9 cellular contexts compared by ENCODE assay signal in genomic region chr5:9851458-9851857, GRCh38.
DNase-seq lines count a peak whose midpoint lies in the region; ATAC-seq and TF ChIP-seq lines count a peak whose summit lies in the region.
"Had no signal": no experiment of that assay in that cellular context is flagged by ENCODE, and none has a peak within 500 bp of the region (broad histone marks: within the 10 kb centered on the region; RNA-seq: fewer than 3 reads in every experiment).

No MANE protein-coding gene starts in this region.

- no peaks in the 10 kb centered on the region for H3K36me3 ChIP-seq in esophagus muscularis mucosa
- no peaks in the 10 kb centered on the region for H3K36me3 ChIP-seq in naive thymus-derived CD4-positive, alpha-beta T cell (ENCODE audit: control insufficient read depth in 2 of 3, insufficient read depth in 3 of 3, low read length in 3 of 3)

- no peak for TF ChIP-seq EP300 in esophagus muscularis mucosa (IDR thresholded peaks at IDR 0.05)

- peaks cover 0 to 5% (median 0%) of the 10 kb centered on the region in 5 donors for H3K36me3 Mint-ChIP-seq in naive thymus-derived CD4-positive, alpha-beta T cell
- H3K36me3 Mint-ChIP-seq in activated CD8-positive, alpha-beta T cell treated with anti-CD3 and anti-CD28 coated beads, Interleukin-2, amount 10 ng/mL, durations not matched to agents 7 days and 5 days (ENCODE audit: low read depth) = no peaks in the 10 kb centered on the region

- CTCF ChIA-PET in naive thymus-derived CD4-positive, alpha-beta T cell (lab: Charles Lee) = no interaction called here
- CTCF ChIA-PET in activated CD8-positive, alpha-beta T cell treated with anti-CD3 and anti-CD28 coated beads, Interleukin-2, amount 10 ng/mL, durations not matched to agents 7 days and 5 days (lab: Charles Lee) = no interaction called here

- H3K4me1 ChIP-seq in esophagus muscularis mucosa = no peaks in the 10 kb centered on the region
- H3K4me1 ChIP-seq in naive thymus-derived CD4-positive, alpha-beta T cell (ENCODE audit: control insufficient read depth in 2 of 2, insufficient read depth in 2 of 2, low read length in 2 of 2) = no peaks in the 10 kb centered on the region

- peaks cover 0 to 18% (median 5%) of the 10 kb centered on the region in 11 donors for H3K9me3 Mint-ChIP-seq in naive thymus-derived CD4-positive, alpha-beta T cell
- no peaks in the 10 kb centered on the region for H3K9me3 Mint-ChIP-seq in activated CD8-positive, alpha-beta T cell treated with anti-CD3 and anti-CD28 coated beads, Interleukin-2, amount 10 ng/mL, durations not matched to agents 7 days and 5 days (ENCODE audit: insufficient read depth)

- no peak overlapping the region for H3K27ac Mint-ChIP-seq in naive thymus-derived CD4-positive, alpha-beta T cell
- H3K27ac Mint-ChIP-seq in activated CD8-positive, alpha-beta T cell treated with anti-CD3 and anti-CD28 coated beads, Interleukin-2, amount 10 ng/mL, durations not matched to agents 7 days and 5 days = no peak overlapping the region
- H3K27ac Mint-ChIP-seq: activated CD4-positive, alpha-beta memory T cell treated with anti-CD3 and anti-CD28 coated beads, Interleukin-2, amount 10 ng/mL, durations not matched to agents 7 days and 5 days had no signal

- no peaks in the 10 kb centered on the region for H3K27me3 ChIP-seq in esophagus muscularis mucosa
- H3K27me3 ChIP-seq in naive thymus-derived CD4-positive, alpha-beta T cell (ENCODE audit: control insufficient read depth in 2 of 2, insufficient read depth in 2 of 2, low read length in 2 of 2) = no peaks in the 10 kb centered on the region

- H3K9me3 ChIP-seq in esophagus muscularis mucosa = no peaks in the 10 kb centered on the region
- H3K9me3 ChIP-seq in naive thymus-derived CD4-positive, alpha-beta T cell (ENCODE audit: control insufficient read depth in 2 of 3, low read length in 3 of 3) = no peaks in the 10 kb centered on the region

- TF ChIP-seq CTCF in esophagus muscularis mucosa (IDR thresholded peaks at IDR 0.05) = no peak

- POLR2A ChIA-PET in naive thymus-derived CD4-positive, alpha-beta T cell (lab: Charles Lee) = no interaction called here
- POLR2A ChIA-PET in activated CD8-positive, alpha-beta T cell treated with anti-CD3 and anti-CD28 coated beads, Interleukin-2, amount 10 ng/mL, durations not matched to agents 7 days and 5 days (lab: Charles Lee) = no interaction called here

- no peaks in the 10 kb centered on the region for H3K4me1 Mint-ChIP-seq in naive thymus-derived CD4-positive, alpha-beta T cell
- no peaks in the 10 kb centered on the region for H3K4me1 Mint-ChIP-seq in activated CD8-positive, alpha-beta T cell treated with anti-CD3 and anti-CD28 coated beads, Interleukin-2, amount 10 ng/mL, durations not matched to agents 7 days and 5 days (ENCODE audit: low read depth)
- H3K4me1 Mint-ChIP-seq: activated CD4-positive, alpha-beta memory T cell treated with anti-CD3 and anti-CD28 coated beads, Interleukin-2, amount 10 ng/mL, durations not matched to agents 7 days and 5 days had no signal

- WGBS in esophagus muscularis mucosa = 46% methylated on average over 3 of the region's 3 CpGs

- H3K4me3 ChIP-seq in esophagus muscularis mucosa = no peak overlapping the region
- no peak overlapping the region for H3K4me3 ChIP-seq in naive thymus-derived CD4-positive, alpha-beta T cell (ENCODE audit: low read length)

- peaks cover 0 to 7% (median 0%) of the 10 kb centered on the region in 5 donors for H3K27me3 Mint-ChIP-seq in naive thymus-derived CD4-positive, alpha-beta T cell
- no peaks in the 10 kb centered on the region for H3K27me3 Mint-ChIP-seq in activated CD8-positive, alpha-beta T cell treated with anti-CD3 and anti-CD28 coated beads, Interleukin-2, amount 10 ng/mL, durations not matched to agents 7 days and 5 days (ENCODE audit: low read depth)
- H3K27me3 Mint-ChIP-seq: activated CD4-positive, alpha-beta memory T cell treated with anti-CD3 and anti-CD28 coated beads, Interleukin-2, amount 10 ng/mL, durations not matched to agents 7 days and 5 days had no signal

- intact Hi-C loops in esophagus muscularis mucosa (cut with DNase I) = no loop called here
- intact Hi-C loops in naive thymus-derived CD4-positive, alpha-beta T cell (cut with micrococcal nuclease) = no loop called here

- ATAC-seq in GM21526 (IDR thresholded peaks at IDR 0.05; ENCODE audit: low FRiP score, unreplicated experiment) = no peak
- no peak for ATAC-seq in GM19397 (IDR thresholded peaks at IDR 0.05; ENCODE audit: unreplicated experiment)
- no peak for ATAC-seq in naive thymus-derived CD4-positive, alpha-beta T cell
- ATAC-seq in activated CD8-positive, alpha-beta T cell treated with anti-CD3 and anti-CD28 coated beads, Interleukin-2, amount 10 ng/mL, durations not matched to agents 7 days and 5 days = no peak

- TF ChIP-seq POLR2A in esophagus muscularis mucosa (IDR thresholded peaks at IDR 0.05; ENCODE audit: low read depth) = no peak

- no peak overlapping the region for H3K27ac ChIP-seq in esophagus muscularis mucosa (replicated peaks in 1 of 4)
- H3K27ac ChIP-seq in naive thymus-derived CD4-positive, alpha-beta T cell (ENCODE audit: low read depth, low read length) = no peak overlapping the region

- DNase-seq in GM03348 (ENCODE audit: low spot score) = peak; percentile 91
- DNase-seq in RKO (ENCODE audit: low spot score) = peak; percentile 64
- peak; percentile 60 for DNase-seq in esophagus muscularis mucosa (ENCODE audit: extremely low spot score)
- DNase-seq in renal cortical epithelial cell (ENCODE audit: low read depth) = peak; percentile 13
- no peak for DNase-seq in naive thymus-derived CD4-positive, alpha-beta T cell
- DNase-seq in activated CD8-positive, alpha-beta T cell treated with anti-CD3 and anti-CD28 coated beads, Interleukin-2, amount 10 ng/mL, durations not matched to agents 7 days and 5 days = no peak
- DNase-seq: activated CD4-positive, alpha-beta memory T cell treated with anti-CD3 and anti-CD28 coated beads, Interleukin-2, amount 10 ng/mL, durations not matched to agents 7 days and 5 days had no signal

- no peak overlapping the region for H3K4me3 Mint-ChIP-seq in naive thymus-derived CD4-positive, alpha-beta T cell
- no peak overlapping the region for H3K4me3 Mint-ChIP-seq in activated CD8-positive, alpha-beta T cell treated with anti-CD3 and anti-CD28 coated beads, Interleukin-2, amount 10 ng/mL, durations not matched to agents 7 days and 5 days
- H3K4me3 Mint-ChIP-seq: activated CD4-positive, alpha-beta memory T cell treated with anti-CD3 and anti-CD28 coated beads, Interleukin-2, amount 10 ng/mL, durations not matched to agents 7 days and 5 days had no signal

Comparison
In these comparisons a context has a peak if more than half of its experiments do, and no peak if none do; other contexts are left out.
1. DNase-seq: peak in GM03348 (single experiment), RKO (single experiment), esophagus muscularis mucosa (single experiment) and renal cortical epithelial cell (single experiment); none in naive thymus-derived CD4-positive, alpha-beta T cell (0 of 9) and activated CD8-positive, alpha-beta T cell treated with anti-CD3 and anti-CD28 coated beads, Interleukin-2, amount 10 ng/mL, durations not matched to agents 7 days and 5 days (single experiment).